1 cellular context compared by ENCODE assay signal in genomic region chr20:2840138-2840966, GRCh38.
TF ChIP-seq lines count a peak whose summit lies in the region.

Gene PCED1A, minus strand, starts transcription at chr20:2840655. Its CDS starts 743 bp downstream, at chr20:2839912.
Gene VPS16, plus strand, starts transcription at chr20:2840745. Its CDS starts 30 bp downstream, at chr20:2840775.

TF ChIP-seq in H1, 55 proteins besides CTCF, POLR2A, EP300 and RAD21:
- no peak; the same call in 1 of the 2 replicates for TF ChIP-seq POLR2AphosphoS5 (IDR thresholded peaks at IDR 0.05; ENCODE audit: low read depth, low read length)
- TF ChIP-seq ATF2 (IDR thresholded peaks at IDR 0.05; ENCODE audit: low read length) = 0 out of 2 replicates have a peak, but pooled peaks have one; percentile 54
- TF ChIP-seq CREB1 (IDR thresholded peaks at IDR 0.05) = peak; percentile 50; the same call in 1 of the 2 replicates
- peak; percentile 39 for TF ChIP-seq NRF1 (IDR thresholded peaks at IDR 0.05; ENCODE audit: low read depth, low read length)
- TF ChIP-seq KDM1A (IDR thresholded peaks at IDR 0.05; ENCODE audit: borderline replicate concordance, low read length) = peak; percentile 81; the same call in 1 of the 2 replicates
- peak; percentile 63 for TF ChIP-seq ASH2L (IDR thresholded peaks at IDR 0.05; ENCODE audit: low read length)
- no peak for TF ChIP-seq SAP30 (IDR thresholded peaks at IDR 0.05; ENCODE audit: insufficient read depth, insufficient replicate concordance, low read length)
- TF ChIP-seq SP4 (IDR thresholded peaks at IDR 0.05; ENCODE audit: low read length) = 0 out of 2 replicates have a peak, but pooled peaks have one; percentile 37
- TF ChIP-seq JUN (IDR thresholded peaks at IDR 0.05; ENCODE audit: low read depth, low read length) = no peak
- peak; percentile 98 for TF ChIP-seq GABPA (IDR thresholded peaks at IDR 0.05; ENCODE audit: borderline replicate concordance, insufficient read depth, low read length)
- peak; percentile 97 for TF ChIP-seq USF2 (IDR thresholded peaks at IDR 0.05; ENCODE audit: low read length)
- TF ChIP-seq CTBP2 (IDR thresholded peaks at IDR 0.05; ENCODE audit: borderline replicate concordance, insufficient read depth, insufficient read length, low read length) = no peak
- no peak; the same call in 1 of the 2 replicates for TF ChIP-seq SUZ12 (IDR thresholded peaks at IDR 0.05; ENCODE audit: low read length)
- peak; percentile 69 for TF ChIP-seq SIX5 (IDR thresholded peaks at IDR 0.05; ENCODE audit: low read depth, low read length)
- TF ChIP-seq FOSL1 (IDR thresholded peaks at IDR 0.05; ENCODE audit: insufficient read depth, low read depth, low read length) = no peak
- TF ChIP-seq SP2 (IDR thresholded peaks at IDR 0.05; ENCODE audit: low read length) = no peak
- no peak for TF ChIP-seq GTF2F1 (IDR thresholded peaks at IDR 0.05; ENCODE audit: borderline replicate concordance, low read depth, low read length)
- TF ChIP-seq KDM4A (IDR thresholded peaks at IDR 0.05; ENCODE audit: low read depth, low read length, severe bottlenecking) = peak; percentile 100
- peak; percentile 74 for TF ChIP-seq PHF8 (conservative IDR thresholded peaks at IDR 0.05; ENCODE audit: low read depth, low read length)
- TF ChIP-seq YY1 (IDR thresholded peaks at IDR 0.05; ENCODE audit: low read depth, low read length) = peak; percentile 99
- TF ChIP-seq TAF1 (IDR thresholded peaks at IDR 0.05; ENCODE audit: low read depth, low read length) = peak; percentile 66
- TF ChIP-seq RBBP5 (IDR thresholded peaks at IDR 0.05; ENCODE audit: borderline replicate concordance, low read depth, low read length) = peak; percentile 75; the same call in 1 of the 2 replicates
- peak; percentile 80 for TF ChIP-seq ATF3 (IDR thresholded peaks at IDR 0.05; ENCODE audit: insufficient read depth, low read depth, low read length)
- no peak for TF ChIP-seq JUND (IDR thresholded peaks at IDR 0.05; ENCODE audit: low read length)
- TF ChIP-seq SP1 (IDR thresholded peaks at IDR 0.05; ENCODE audit: low read depth, low read length) = no peak
- peak in 1 of 2 experiments; percentile 74; a peak in 2 of 4 replicates for TF ChIP-seq HDAC2 (IDR thresholded peaks at IDR 0.05; ENCODE audit: borderline replicate concordance in 1 of 2, low read depth in 2 of 2, low read length in 2 of 2)
- TF ChIP-seq CHD1 (IDR thresholded peaks at IDR 0.05; ENCODE audit: low read depth, low read length) = no peak
- peak; percentile 37; the same call in 1 of the 2 replicates for TF ChIP-seq TBP (IDR thresholded peaks at IDR 0.05; ENCODE audit: low read depth, low read length)
- peak; percentile 94 for TF ChIP-seq MAX (IDR thresholded peaks at IDR 0.05)
- TF ChIP-seq CBX5 (IDR thresholded peaks at IDR 0.05; ENCODE audit: low read depth, low read length) = no peak
- no peak for TF ChIP-seq CHD7 (IDR thresholded peaks at IDR 0.05; ENCODE audit: insufficient replicate concordance, low read length)
- TF ChIP-seq TAF7 (optimal IDR thresholded peaks at IDR 0.05; ENCODE audit: borderline replicate concordance, low read depth, low read length) = peak; percentile 34
- TF ChIP-seq RNF2 (IDR thresholded peaks at IDR 0.05; ENCODE audit: borderline replicate concordance, low read depth, low read length, missing control alignments, poor library complexity, severe bottlenecking) = peak; percentile 82
- TF ChIP-seq E2F6 (IDR thresholded peaks at IDR 0.05) = peak; percentile 97
- peak; percentile 82 to 83; a peak in 2 of 4 replicates for TF ChIP-seq SIN3A (conservative IDR thresholded peaks at IDR 0.05 in 1 of 2, IDR thresholded peaks at IDR 0.05 in 1 of 2; ENCODE audit: low read depth in 1 of 2, low read length in 2 of 2)
